9 cellular contexts compared by ENCODE assay signal in the genomic region with DNA sequence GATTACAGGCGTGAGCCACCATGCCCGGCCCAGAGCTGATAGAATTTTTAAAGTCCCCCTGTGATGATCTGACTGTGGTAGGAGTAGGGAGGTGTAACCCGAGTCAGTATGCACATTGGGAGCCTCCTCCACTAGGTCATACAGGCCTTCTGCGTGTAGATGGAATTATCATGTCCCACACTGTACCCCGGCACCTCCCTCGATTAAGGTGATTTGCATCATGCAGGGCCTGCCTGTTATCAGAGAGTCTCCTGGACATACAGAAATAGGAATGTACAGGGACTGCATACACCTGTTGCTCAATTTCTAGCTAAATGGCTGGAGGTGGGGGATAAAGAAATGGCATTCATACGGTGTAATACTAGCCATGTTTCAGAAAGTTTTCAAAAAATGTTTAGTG. TPM values are rescaled to one million over a fixed set of nuclear protein-coding genes. Genes with fewer than 3 reads are reported as not detected.
DNase-seq lines count a peak whose midpoint lies in the region; ATAC-seq lines count a peak whose summit lies in the region.
"Had no signal": no experiment of that assay in that cellular context is flagged by ENCODE, and none has a peak within 500 bp of the region (broad histone marks: within the 10 kb centered on the region; RNA-seq: fewer than 3 reads in every experiment).

No MANE protein-coding gene starts in this region.

- no peaks in the 10 kb centered on the region for H3K27me3 Mint-ChIP-seq in activated T-cell treated with anti-CD3 and anti-CD28 coated beads, Interleukin-2, amount 50 U/mL, for 4 hours (ENCODE audit: low read depth)
- no peaks in the 10 kb centered on the region for H3K27me3 Mint-ChIP-seq in activated T-helper 1 cell treated with anti-CD3 and anti-CD28 coated beads, Interleukin-12 subunit alpha, Interleukin-12 subunit beta, Interleukin-2, Interleukin-4 antibody, amounts not matched to agents 30 ng/mL and 10 ng/mL and 1 ng/mL, durations not matched to agents 14 hours and 24 hours and 36 hours (ENCODE audit: insufficient read depth)

- in situ Hi-C loops in KBM-7 (cut with MboI; ENCODE audit: low pct_unique_long_range_greater_than_20kb, low sequenced_read_pairs), result no loop called here

- H3K4me3 ChIP-seq in iPS-18c (ENCODE audit: insufficient read depth, low read depth, low read length), result peak overlapping the region; percentile 29
- H3K4me3 ChIP-seq in subcutaneous abdominal adipose tissue (ENCODE audit: low read depth in 1 of 5, low read length in 5 of 5), result peak overlapping the region in 4 of 5 donors; percentile 78 to 99 (median 97)
- no peak overlapping the region; the same call in none of the 2 replicates for H3K4me3 ChIP-seq in MG63

- H3K9me3 ChIP-seq in iPS-18c (ENCODE audit: control insufficient read depth, insufficient read depth, low read length) (peaks cover 2% of the 10 kb centered on the region), subcutaneous abdominal adipose tissue (ENCODE audit: control insufficient read depth in 5 of 5, low read length in 5 of 5) (peaks cover 0 to 6% (median 0%) of the 10 kb centered on the region in 5 donors), MG63 (peaks cover 38% of the 10 kb centered on the region)

- peaks cover 43% of the 10 kb centered on the region for H3K4me1 Mint-ChIP-seq in activated T-cell treated with anti-CD3 and anti-CD28 coated beads, Interleukin-2, amount 50 U/mL, for 4 hours (ENCODE audit: low read depth)
- H3K4me1 Mint-ChIP-seq in activated T-helper 1 cell treated with anti-CD3 and anti-CD28 coated beads, Interleukin-12 subunit alpha, Interleukin-12 subunit beta, Interleukin-2, Interleukin-4 antibody, amounts not matched to agents 30 ng/mL and 10 ng/mL and 1 ng/mL, durations not matched to agents 14 hours and 24 hours and 36 hours (ENCODE audit: low read depth), result peaks cover 40% of the 10 kb centered on the region

- H3K36me3 ChIP-seq in subcutaneous abdominal adipose tissue (ENCODE audit: control insufficient read depth in 5 of 5, insufficient read depth in 5 of 5, low read length in 5 of 5), result peaks cover 12 to 33% (median 23%) of the 10 kb centered on the region in 5 donors
- H3K36me3 ChIP-seq in MG63, result peaks cover 68% of the 10 kb centered on the region

- peak overlapping the region in 2 of 5 donors; percentile 92 to 96 for H3K9ac ChIP-seq in subcutaneous abdominal adipose tissue (ENCODE audit: low read length in 5 of 5)

- peak overlapping the region; percentile 96 for H3K27ac Mint-ChIP-seq in activated T-helper 1 cell treated with anti-CD3 and anti-CD28 coated beads, Interleukin-12 subunit alpha, Interleukin-12 subunit beta, Interleukin-2, Interleukin-4 antibody, amounts not matched to agents 30 ng/mL and 10 ng/mL and 1 ng/mL, durations not matched to agents 14 hours and 24 hours and 36 hours

- peak overlapping the region; percentile 98 for H3K4me3 Mint-ChIP-seq in activated T-cell treated with anti-CD3 and anti-CD28 coated beads, Interleukin-2, amount 50 U/mL, for 4 hours
- peak overlapping the region; percentile 97 for H3K4me3 Mint-ChIP-seq in activated T-helper 1 cell treated with anti-CD3 and anti-CD28 coated beads, Interleukin-12 subunit alpha, Interleukin-12 subunit beta, Interleukin-2, Interleukin-4 antibody, amounts not matched to agents 30 ng/mL and 10 ng/mL and 1 ng/mL, durations not matched to agents 14 hours and 24 hours and 36 hours

- H3K27ac ChIP-seq in subcutaneous abdominal adipose tissue (ENCODE audit: low read depth, low read length), result peak overlapping the region; percentile 89

- no peak for ATAC-seq in activated T-cell treated with anti-CD3 and anti-CD28 coated beads, Interleukin-2, amount 50 U/mL, for 4 hours
- ATAC-seq in GM21528 (IDR thresholded peaks at IDR 0.05; ENCODE audit: low FRiP score, unreplicated experiment), result no peak

- H3K36me3 Mint-ChIP-seq in activated T-cell treated with anti-CD3 and anti-CD28 coated beads, Interleukin-2, amount 50 U/mL, for 4 hours (ENCODE audit: insufficient read depth), result peaks cover 40% of the 10 kb centered on the region
- peaks cover 60% of the 10 kb centered on the region for H3K36me3 Mint-ChIP-seq in activated T-helper 1 cell treated with anti-CD3 and anti-CD28 coated beads, Interleukin-12 subunit alpha, Interleukin-12 subunit beta, Interleukin-2, Interleukin-4 antibody, amounts not matched to agents 30 ng/mL and 10 ng/mL and 1 ng/mL, durations not matched to agents 14 hours and 24 hours and 36 hours (ENCODE audit: low read depth)

- peaks cover 0 to 3% (median 0%) of the 10 kb centered on the region in 5 donors for H3K27me3 ChIP-seq in subcutaneous abdominal adipose tissue (ENCODE audit: control insufficient read depth in 5 of 5, insufficient read depth in 4 of 5, low read length in 5 of 5)
- H3K27me3 ChIP-seq in MG63, result no peaks in the 10 kb centered on the region

- H3K4me1 ChIP-seq in subcutaneous abdominal adipose tissue (ENCODE audit: control insufficient read depth in 5 of 5, insufficient read depth in 5 of 5, low read length in 5 of 5), result peaks cover 10 to 26% (median 16%) of the 10 kb centered on the region in 5 donors

- no peak for DNase-seq in activated T-cell treated with anti-CD3 and anti-CD28 coated beads, Interleukin-2, amount 50 U/mL, for 4 hours
- DNase-seq in activated T-cell treated with anti-CD3 and anti-CD28 coated beads for 4 hours (no peak), KBM-7 (no peak), MG63 (no peak)
- no peak for DNase-seq in activated T-helper 1 cell treated with anti-CD3 and anti-CD28 coated beads, Interleukin-12 subunit alpha, Interleukin-12 subunit beta, Interleukin-2, Interleukin-4 antibody, amounts not matched to agents 30 ng/mL and 10 ng/mL and 1 ng/mL, durations not matched to agents 14 hours and 24 hours and 36 hours (ENCODE audit: low spot score)
- DNase-seq: activated CD4-positive, CD25-positive, alpha-beta regulatory T cell treated with anti-CD3 and anti-CD28 coated beads, Interleukin-2, amount 50 U/mL, for 72 hours had no signal

- H3K9me3 Mint-ChIP-seq in activated T-cell treated with anti-CD3 and anti-CD28 coated beads, Interleukin-2, amount 50 U/mL, for 4 hours, result no peaks in the 10 kb centered on the region
- H3K9me3 Mint-ChIP-seq in activated T-helper 1 cell treated with anti-CD3 and anti-CD28 coated beads, Interleukin-12 subunit alpha, Interleukin-12 subunit beta, Interleukin-2, Interleukin-4 antibody, amounts not matched to agents 30 ng/mL and 10 ng/mL and 1 ng/mL, durations not matched to agents 14 hours and 24 hours and 36 hours, result peaks cover 18% of the 10 kb centered on the region

- intact Hi-C loops in activated T-helper 1 cell treated with anti-CD3 and anti-CD28 coated beads, Interleukin-12 subunit alpha, Interleukin-12 subunit beta, Interleukin-2, Interleukin-4 antibody, amounts not matched to agents 30 ng/mL and 10 ng/mL and 1 ng/mL, durations not matched to agents 14 hours and 24 hours and 36 hours (cut with micrococcal nuclease), result loop anchor here (2.0 to 10.0 kb wide), 3 partner anchors 163 to 1019 kb away; partner anchors contain the start of genes ZNF324, ZNF460 and ZNF606

RNA-seq across cellular contexts. Expression of gene ERVK3-1, which starts 0.9 kb away (rescaled TPM):
- total RNA-seq in activated T-cell treated with anti-CD3 and anti-CD28 coated beads, Interleukin-2, amount 50 U/mL, for 4 hours, result 100 to 1,000 TPM; 117 TPM
- total RNA-seq in activated T-helper 1 cell treated with anti-CD3 and anti-CD28 coated beads, Interleukin-12 subunit alpha, Interleukin-12 subunit beta, Interleukin-2, Interleukin-4 antibody, amounts not matched to agents 30 ng/mL and 10 ng/mL and 1 ng/mL, durations not matched to agents 14 hours and 24 hours and 36 hours, result 87.1 and 96.7 TPM in 2 replicates
- total RNA-seq in MG63 (2014; rRNA removed; shearing (Covaris generic); ENCODE audit: low replicate concordance), result 26.0 and 32.0 TPM in 2 replicates

RNA-seq across cellular contexts. Expression of gene ZSCAN22, which starts 22.5 kb away (rescaled TPM):
- total RNA-seq in activated T-cell treated with anti-CD3 and anti-CD28 coated beads, Interleukin-2, amount 50 U/mL, for 4 hours, result 1 to 10 TPM; 3.0 to 4.3 (median 3.6) TPM
- total RNA-seq in activated T-helper 1 cell treated with anti-CD3 and anti-CD28 coated beads, Interleukin-12 subunit alpha, Interleukin-12 subunit beta, Interleukin-2, Interleukin-4 antibody, amounts not matched to agents 30 ng/mL and 10 ng/mL and 1 ng/mL, durations not matched to agents 14 hours and 24 hours and 36 hours, result 4.7 and 4.8 TPM in 2 replicates
- total RNA-seq in MG63 (2014; rRNA removed; shearing (Covaris generic); ENCODE audit: low replicate concordance), result 0.12 and 2.5 TPM in 2 replicates

RNA-seq across cellular contexts. Expression of gene ZNF8, which starts 25.5 kb away (rescaled TPM):
- 1 to 10 TPM; 3.3 to 3.5 (median 3.4) TPM for total RNA-seq in activated T-cell treated with anti-CD3 and anti-CD28 coated beads, Interleukin-2, amount 50 U/mL, for 4 hours
- 4.0 and 4.4 TPM in 2 replicates for total RNA-seq in activated T-helper 1 cell treated with anti-CD3 and anti-CD28 coated beads, Interleukin-12 subunit alpha, Interleukin-12 subunit beta, Interleukin-2, Interleukin-4 antibody, amounts not matched to agents 30 ng/mL and 10 ng/mL and 1 ng/mL, durations not matched to agents 14 hours and 24 hours and 36 hours
- total RNA-seq in MG63 (2014; rRNA removed; shearing (Covaris generic); ENCODE audit: low replicate concordance), result 1.5 and 3.0 TPM in 2 replicates

RNA-seq across cellular contexts. Expression of gene A1BG, which starts 49.0 kb away (rescaled TPM):
- 10 to 100 TPM in 2 of 3 donors, 1 to 10 TPM in 1; 9.0 to 12.0 (median 11.5) TPM for total RNA-seq in activated T-cell treated with anti-CD3 and anti-CD28 coated beads, Interleukin-2, amount 50 U/mL, for 4 hours
- 7.1 and 7.7 TPM in 2 replicates for total RNA-seq in activated T-helper 1 cell treated with anti-CD3 and anti-CD28 coated beads, Interleukin-12 subunit alpha, Interleukin-12 subunit beta, Interleukin-2, Interleukin-4 antibody, amounts not matched to agents 30 ng/mL and 10 ng/mL and 1 ng/mL, durations not matched to agents 14 hours and 24 hours and 36 hours
- total RNA-seq in MG63 (2014; rRNA removed; shearing (Covaris generic); ENCODE audit: low replicate concordance), result 29.0 TPM in 1 of 2 replicates, not detected in the other

RNA-seq across cellular contexts. Expression of gene ZNF497, which starts 58.3 kb away (rescaled TPM):
- total RNA-seq in activated T-cell treated with anti-CD3 and anti-CD28 coated beads, Interleukin-2, amount 50 U/mL, for 4 hours, result under 1 TPM; 0.55 to 0.99 (median 0.98) TPM
- 0.76 and 0.93 TPM in 2 replicates for total RNA-seq in activated T-helper 1 cell treated with anti-CD3 and anti-CD28 coated beads, Interleukin-12 subunit alpha, Interleukin-12 subunit beta, Interleukin-2, Interleukin-4 antibody, amounts not matched to agents 30 ng/mL and 10 ng/mL and 1 ng/mL, durations not matched to agents 14 hours and 24 hours and 36 hours
- total RNA-seq in MG63 (2014; rRNA removed; shearing (Covaris generic); ENCODE audit: low replicate concordance), result 3.0 and 3.2 TPM in 2 replicates
